In the genomic region with DNA sequence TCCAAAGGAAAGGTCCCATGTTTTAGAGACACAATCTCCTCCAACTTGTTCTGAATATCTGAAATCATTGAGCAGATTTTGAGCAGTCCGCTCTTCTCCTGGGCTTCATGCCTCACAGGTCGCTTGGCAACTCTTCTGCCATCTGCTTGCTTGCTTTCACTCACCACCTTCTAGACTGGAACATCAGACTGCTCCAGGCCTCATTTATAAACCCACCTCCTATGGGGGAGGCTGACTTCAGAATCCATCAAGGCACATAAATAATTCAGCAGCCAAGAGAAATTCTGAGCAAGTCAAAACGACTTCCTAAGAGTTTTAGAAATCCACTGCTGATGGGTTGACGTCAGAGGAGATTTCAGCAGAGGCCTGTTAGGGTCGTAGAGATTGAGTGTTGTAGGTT, we compare ENCODE assay signal across 15 cellular contexts.
"Had no signal": no experiment of that assay in that cellular context is flagged by ENCODE, and none has a peak within 500 bp of the region (broad histone marks: within the 10 kb centered on the region; RNA-seq: fewer than 3 reads in every experiment).

No MANE protein-coding gene starts in this region.

- H3K27ac ChIP-seq: stomach, thyroid gland had no signal

- H3K4me1 Mint-ChIP-seq: activated B cell treated with CpG ODN at 0.5 μM for 24 hours; activated CD4-positive, alpha-beta T cell treated with anti-CD3 and anti-CD28 coated beads, Interleukin-2, amount 10 ng/mL, durations not matched to agents 7 days and 5 days; natural killer cell had no signal

- H3K9me3 Mint-ChIP-seq: activated B cell treated with CpG ODN at 0.5 μM for 24 hours; activated CD4-positive, alpha-beta T cell treated with anti-CD3 and anti-CD28 coated beads, Interleukin-2, amount 10 ng/mL, durations not matched to agents 7 days and 5 days; activated naive CD4-positive, alpha-beta T cell treated with anti-CD3 and anti-CD28 coated beads for 36 hours; natural killer cell; T-helper 1 cell treated with Interleukin-12 subunit alpha and Interleukin-12 subunit beta and Interleukin-4 antibody, amounts not matched to agents 30 μg/mL and 1 μg/mL, for 36 hours had no signal

- H3K9me3 ChIP-seq: mucosa of descending colon, stomach, thyroid gland had no signal

- H3K27ac Mint-ChIP-seq: activated B cell treated with CpG ODN at 0.5 μM for 24 hours; activated CD4-positive, alpha-beta T cell treated with anti-CD3 and anti-CD28 coated beads, Interleukin-2, amount 10 ng/mL, durations not matched to agents 7 days and 5 days; activated naive CD4-positive, alpha-beta T cell treated with anti-CD3 and anti-CD28 coated beads for 36 hours; natural killer cell; T-helper 1 cell treated with Interleukin-12 subunit alpha and Interleukin-12 subunit beta and Interleukin-4 antibody, amounts not matched to agents 30 μg/mL and 1 μg/mL, for 36 hours had no signal

- H3K27me3 ChIP-seq: stomach, thyroid gland had no signal

- H3K4me3 ChIP-seq: mucosa of descending colon, stomach, thyroid gland had no signal

- H3K36me3 ChIP-seq: stomach, thyroid gland had no signal

- H3K4me1 ChIP-seq: stomach, thyroid gland had no signal

- DNase-seq: activated B cell treated with CpG ODN at 0.5 μM for 24 hours; activated CD4-positive, alpha-beta T cell treated with anti-CD3 and anti-CD28 coated beads, Interleukin-2, amount 10 ng/mL, durations not matched to agents 7 days and 5 days; activated CD8-positive, alpha-beta memory T cell treated with anti-CD3 and anti-CD28 coated beads for 24 hours; activated naive CD4-positive, alpha-beta T cell treated with anti-CD3 and anti-CD28 coated beads for 36 hours; dermis blood vessel endothelial cell; left cardiac atrium; mammary epithelial cell; mucosa of descending colon; natural killer cell; stimulated activated CD4-positive, alpha-beta T cell treated with anti-CD3 and anti-CD28 coated beads, Interleukin-15, amount 100 ng/mL, for 24 hours; stimulated activated CD4-positive, alpha-beta T cell treated with anti-CD3 and anti-CD28 coated beads, Interleukin-4, amount 100 ng/mL, for 24 hours; stomach; thyroid gland had no signal

- ATAC-seq: left cardiac atrium, mucosa of descending colon, natural killer cell had no signal

- H3K4me3 Mint-ChIP-seq: activated B cell treated with CpG ODN at 0.5 μM for 24 hours; activated CD4-positive, alpha-beta T cell treated with anti-CD3 and anti-CD28 coated beads, Interleukin-2, amount 10 ng/mL, durations not matched to agents 7 days and 5 days; activated naive CD4-positive, alpha-beta T cell treated with anti-CD3 and anti-CD28 coated beads for 36 hours; natural killer cell; T-helper 1 cell treated with Interleukin-12 subunit alpha and Interleukin-12 subunit beta and Interleukin-4 antibody, amounts not matched to agents 30 μg/mL and 1 μg/mL, for 36 hours had no signal

- H3K36me3 Mint-ChIP-seq: natural killer cell had no signal

- FAIRE-seq: urothelium cell line had no signal
